ENCODE assay signal across 8 cellular contexts in genomic region chr1:1890506-1891348, GRCh38. TPM values are rescaled to one million over a fixed set of nuclear protein-coding genes. Genes with fewer than 3 reads are reported as not detected.
A peak's percentile ranks its signal among the peaks of the same experiment; 100 is the strongest.
DNase-seq lines count a peak whose midpoint lies in the region; FAIRE-seq and TF ChIP-seq lines count a peak whose summit lies in the region.

Gene GNB1, minus strand, starts transcription at chr1:1891087. Its CDS starts 65,634 bp downstream, at chr1:1825453.

- TF ChIP-seq CTCF in GM20000 (IDR thresholded peaks at IDR 0.05; ENCODE audit: extremely low read depth, missing control alignments) = no peak
- no peak for TF ChIP-seq CTCF in OCI-LY7 (conservative IDR thresholded peaks at IDR 0.05; ENCODE audit: low read length)

- H3K9me2 ChIP-seq in OCI-LY7 (ENCODE audit: insufficient read depth, low read length) = no peaks in the 10 kb centered on the region

- H3K4me1 ChIP-seq in OCI-LY7 (ENCODE audit: insufficient read depth, low read length, poor library complexity, severe bottlenecking) = peaks cover 60% of the 10 kb centered on the region

- peak; percentile 99 for FAIRE-seq in HTR-8/SVneo (lab: Jason Lieb, UNC)

- peaks cover 70% of the 10 kb centered on the region for H3K79me2 ChIP-seq in OCI-LY7 (ENCODE audit: insufficient read depth, low read depth, low read length)

- H3K36me3 ChIP-seq in OCI-LY7 (ENCODE audit: insufficient read depth, low read length) = peaks cover 42% of the 10 kb centered on the region

- peak within 1 kb of the TSS; percentile 98 for H3K4me2 ChIP-seq in OCI-LY7 (ENCODE audit: low read length)

- CTCF ChIA-PET in OCI-LY7 (lab: Charles Lee; ENCODE audit: unreplicated experiment) = interaction anchor here (1.0 kb wide), 1 partner anchor 18 kb away, joined by 7 read pairs; no protein-coding TSS in a partner anchor

- H2AFZ ChIP-seq in OCI-LY7 (ENCODE audit: low read length) = no peak within 1 kb of the TSS

- peak within 1 kb of the TSS; percentile 97 for H3K4me3 ChIP-seq in OCI-LY7 (ENCODE audit: low read depth, low read length, poor library complexity, severe bottlenecking)

- BruUV-seq in OCI-LY7 (replicated peaks; lab: Mats Ljungman, UMichigan) = no TSS peak

- H4K20me1 ChIP-seq in OCI-LY7 (ENCODE audit: insufficient read depth, low read length) = peaks cover 37% of the 10 kb centered on the region

- DNase-seq in COLO668 (lab: John Stamatoyannopoulos, UW; ENCODE audit: unreplicated experiment) (peak; percentile 99), GM20000 (ENCODE audit: low spot score) (peak; percentile 99), HTR-8/SVneo (ENCODE audit: insufficient read length, low spot score) (peak; percentile 89), OCI-LY7 (ENCODE audit: low spot score) (peak; percentile 96), activated T-cell treated with anti-CD3 and anti-CD28 coated beads for 4 hours (peak; percentile 83), epithelial cell of prostate (ENCODE audit: low read depth, low spot score) (peak; percentile 39), mucosa of gallbladder (ENCODE audit: low spot score) (peak; percentile 91)
- DNase-seq in stimulated activated CD8-positive, alpha-beta memory T cell treated with anti-CD3 and anti-CD28 coated beads, Interleukin-4, amount 100 ng/mL, for 1 hour (ENCODE audit: low read depth in 2 of 2, low spot score in 1 of 2) = peak; percentile 72 to 77

- peaks cover 4% of the 10 kb centered on the region; the same call in 1 of the 2 replicates for H3K9me3 ChIP-seq in OCI-LY7 (ENCODE audit: low read length)

- intact Hi-C loops in OCI-LY7 (cut with micrococcal nuclease; ENCODE audit: unreplicated experiment) = loop anchor here (2.0 kb wide), 1 partner anchor 50 kb away; no protein-coding TSS in a partner anchor

- POLR2A ChIA-PET in OCI-LY7 (lab: Charles Lee) = interaction anchor here (0.5 to 0.7 kb wide), 2 partner anchors 10 to 47 kb away, joined by 3 read pairs; no protein-coding TSS in a partner anchor

- peak within 1 kb of the TSS; percentile 82 for H3K27ac ChIP-seq in OCI-LY7 (ENCODE audit: low read depth, low read length, poor library complexity, severe bottlenecking)
- H3K27ac ChIP-seq in epithelial cell of prostate = peak within 1 kb of the TSS; percentile 85

RNA-seq across cellular contexts. Expression of gene GNB1, which starts in this region (rescaled TPM):
- 86.9 and 101 TPM in 2 replicates for total RNA-seq in OCI-LY7 (2014; rRNA removed; shearing (Covaris generic))
- total RNA-seq in OCI-LY7 (2022) (502 and 563 TPM in 2 replicates), mucosa of gallbladder (338 TPM)

Comparison
In these comparisons a context has a peak if more than half of its experiments do, and no peak if none do; other contexts are left out.
1. Peak in every context shown above with its lines: DNase-seq, H3K4me3 ChIP-seq and H3K27ac ChIP-seq.
2. DNase-seq: peak in every context shown above with its lines; median percentile 99 in COLO668; 99 in GM20000; 96 in OCI-LY7; 91 in mucosa of gallbladder; 89 in HTR-8/SVneo; 83 in activated T-cell treated with anti-CD3 and anti-CD28 coated beads for 4 hours; 74 in stimulated activated CD8-positive, alpha-beta memory T cell treated with anti-CD3 and anti-CD28 coated beads, Interleukin-4, amount 100 ng/mL, for 1 hour; 39 in epithelial cell of prostate.